ENCODE assay signal across 1 cellular context in the genomic region with DNA sequence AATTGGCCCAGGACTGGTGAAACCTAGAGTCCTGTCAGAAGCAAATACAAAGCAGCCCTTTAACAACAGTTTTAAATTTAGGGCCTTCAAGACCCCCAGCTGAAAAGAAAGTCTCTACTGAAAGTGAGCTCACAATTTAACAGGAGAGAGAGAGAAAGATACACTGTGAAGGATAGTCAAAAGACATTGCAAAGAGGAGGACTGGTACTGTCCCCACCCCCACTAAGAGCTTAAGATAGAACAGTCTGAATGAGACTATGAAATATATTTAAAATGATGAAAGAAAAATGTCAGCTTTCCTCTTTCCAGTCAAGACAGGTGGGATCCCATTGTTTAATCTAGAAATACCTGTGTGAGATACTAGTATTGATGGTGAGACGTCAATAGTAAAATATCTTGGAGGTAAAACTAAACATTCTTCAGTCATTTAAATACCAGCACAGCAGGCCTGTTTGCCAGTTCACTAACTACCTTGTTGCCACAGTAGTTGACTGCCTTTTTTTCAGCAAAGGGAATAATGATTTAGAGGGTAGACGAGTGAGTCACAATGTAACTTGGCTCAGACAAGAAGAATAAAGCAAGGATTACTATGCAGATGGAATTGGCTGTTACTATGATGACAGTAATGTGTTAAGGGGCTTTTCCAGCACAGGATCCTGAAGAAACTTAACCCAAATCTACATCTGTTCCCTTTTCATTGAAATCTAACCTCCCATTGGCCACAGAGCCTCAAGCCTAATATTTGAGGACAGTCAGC.
TF ChIP-seq lines count a peak whose summit lies in the region.

No MANE protein-coding gene starts in this region.

TF ChIP-seq in GM23338, 12 proteins besides CTCF, POLR2A, EP300 and RAD21 (continued from another document):
- no peak for TF ChIP-seq ZNF462 (CRISPR knock-in tag; IDR thresholded peaks at IDR 0.05)
- TF ChIP-seq ZNF114 (CRISPR knock-in tag; IDR thresholded peaks at IDR 0.05) = no peak
- TF ChIP-seq CREB1 (CRISPR knock-in tag; IDR thresholded peaks at IDR 0.05; ENCODE audit: low read depth) = no peak
- no peak for TF ChIP-seq POLR2AphosphoS5 (IDR thresholded peaks at IDR 0.05; ENCODE audit: low read depth)
- TF ChIP-seq ZNF331 (CRISPR knock-in tag; IDR thresholded peaks at IDR 0.05; ENCODE audit: low read depth) = no peak
- TF ChIP-seq EZH2 (IDR thresholded peaks at IDR 0.05; ENCODE audit: low read depth, unreplicated experiment) = no peak
- TF ChIP-seq NANOG (IDR thresholded peaks at IDR 0.05; ENCODE audit: borderline replicate concordance) = no peak
- TF ChIP-seq, protein P1, sequence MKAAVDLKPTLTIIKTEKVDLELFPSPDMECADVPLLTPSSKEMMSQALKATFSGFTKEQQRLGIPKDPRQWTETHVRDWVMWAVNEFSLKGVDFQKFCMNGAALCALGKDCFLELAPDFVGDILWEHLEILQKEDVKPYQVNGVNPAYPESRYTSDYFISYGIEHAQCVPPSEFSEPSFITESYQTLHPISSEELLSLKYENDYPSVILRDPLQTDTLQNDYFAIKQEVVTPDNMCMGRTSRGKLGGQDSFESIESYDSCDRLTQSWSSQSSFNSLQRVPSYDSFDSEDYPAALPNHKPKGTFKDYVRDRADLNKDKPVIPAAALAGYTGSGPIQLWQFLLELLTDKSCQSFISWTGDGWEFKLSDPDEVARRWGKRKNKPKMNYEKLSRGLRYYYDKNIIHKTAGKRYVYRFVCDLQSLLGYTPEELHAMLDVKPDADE (IDR thresholded peaks at IDR 0.05) = no peak
- no peak for TF ChIP-seq STAT1 (IDR thresholded peaks at IDR 0.05; ENCODE audit: unreplicated experiment)
- TF ChIP-seq JUNB (IDR thresholded peaks at IDR 0.05; ENCODE audit: unreplicated experiment) = no peak
